Comparison of ENCODE assay signal across 1 cellular context in the genomic region with DNA sequence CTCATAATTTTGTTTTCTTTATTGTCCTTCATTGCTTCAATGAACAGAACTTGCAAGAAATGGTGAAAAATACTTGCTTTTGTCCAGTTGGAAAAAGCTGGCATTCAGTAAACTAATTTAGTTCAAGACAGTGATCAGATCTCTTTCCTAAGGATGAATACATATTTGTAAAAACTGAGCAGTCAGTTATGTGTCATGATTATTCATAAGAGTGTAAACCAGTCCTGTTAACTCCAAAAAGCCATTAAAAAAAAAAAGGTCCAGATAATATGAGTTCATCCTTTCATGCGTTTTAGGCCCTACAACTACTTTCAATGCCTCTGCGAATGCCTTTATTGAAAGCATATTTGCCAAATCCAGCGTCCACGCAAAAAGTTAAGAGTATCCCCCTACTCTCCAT.
TF ChIP-seq lines count a peak whose summit lies in the region.

No MANE protein-coding gene starts in this region.

TF ChIP-seq in K562, 482 proteins besides CTCF, POLR2A, EP300 and RAD21 (continued from another document):
- TF ChIP-seq NRF1 (conservative IDR thresholded peaks at IDR 0.05 in 1 of 2, IDR thresholded peaks at IDR 0.05 in 1 of 2) (no peak), LEF1 (IDR thresholded peaks at IDR 0.05) (no peak), NFXL1 (CRISPR knock-in tag; IDR thresholded peaks at IDR 0.05) (no peak), ZBTB7A (IDR thresholded peaks at IDR 0.05; ENCODE audit: borderline replicate concordance, control insufficient read depth, low read depth, low read length) (no peak)
- TF ChIP-seq, protein P1, sequence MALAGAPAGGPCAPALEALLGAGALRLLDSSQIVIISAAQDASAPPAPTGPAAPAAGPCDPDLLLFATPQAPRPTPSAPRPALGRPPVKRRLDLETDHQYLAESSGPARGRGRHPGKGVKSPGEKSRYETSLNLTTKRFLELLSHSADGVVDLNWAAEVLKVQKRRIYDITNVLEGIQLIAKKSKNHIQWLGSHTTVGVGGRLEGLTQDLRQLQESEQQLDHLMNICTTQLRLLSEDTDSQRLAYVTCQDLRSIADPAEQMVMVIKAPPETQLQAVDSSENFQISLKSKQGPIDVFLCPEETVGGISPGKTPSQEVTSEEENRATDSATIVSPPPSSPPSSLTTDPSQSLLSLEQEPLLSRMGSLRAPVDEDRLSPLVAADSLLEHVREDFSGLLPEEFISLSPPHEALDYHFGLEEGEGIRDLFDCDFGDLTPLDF (CRISPR knock-in tag; IDR thresholded peaks at IDR 0.05) = no peak
